In the genomic region with DNA sequence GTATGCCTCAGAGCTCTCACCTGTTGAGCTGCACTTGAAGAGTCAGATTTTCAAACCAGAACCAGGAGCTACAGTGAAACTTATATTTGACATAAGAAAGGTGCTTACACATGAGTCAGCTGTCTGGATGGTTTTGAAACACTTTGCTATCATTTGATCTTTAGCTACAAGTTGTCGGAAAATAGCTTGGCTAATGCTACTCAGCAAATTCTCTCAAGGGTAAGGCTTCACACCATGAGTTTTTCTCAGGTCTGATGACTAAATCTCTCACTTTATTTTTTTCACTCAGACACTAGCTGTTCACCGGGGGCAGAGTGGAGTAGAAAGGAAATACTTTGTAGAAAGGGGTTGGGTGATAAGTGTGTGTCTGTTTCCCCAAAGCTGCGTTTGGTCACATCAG, we compare ENCODE assay signal across 28 cellular contexts.
DNase-seq lines count a peak whose midpoint lies in the region; ATAC-seq and TF ChIP-seq lines count a peak whose summit lies in the region.
"Had no signal": no experiment of that assay in that cellular context is flagged by ENCODE, and none has a peak within 500 bp of the region (broad histone marks: within the 10 kb centered on the region; RNA-seq: fewer than 3 reads in every experiment).

No MANE protein-coding gene starts in this region.

- DNase-seq in GM23338 (ENCODE audit: low spot score) (no peak), SK-N-MC (ENCODE audit: low read depth, low spot score) (no peak), foreskin keratinocyte (peak; percentile 26 to 62), NCI-H146 treated with DMSO at 0.1 percent for 48 hours (lab: John Stamatoyannopoulos, UW; ENCODE audit: unreplicated experiment) (no peak), Calu3 (no peak), C1 segment of cervical spinal cord (lab: John Stamatoyannopoulos, UW) (no peak), suprapubic skin (ENCODE audit: low spot score in 2 of 2) (no peak)
- DNase-seq: activated CD4-positive, alpha-beta T cell treated with anti-CD3 and anti-CD28 coated beads for 48 hours; activated CD8-positive, alpha-beta memory T cell treated with anti-CD3 and anti-CD28 coated beads for 24 hours; activated T-cell treated with anti-CD3 and anti-CD28 coated beads for 4 hours; CD4-positive, alpha-beta T cell; colonic mucosa; effector CD4-positive, alpha-beta T cell; left ventricle myocardium inferior; midbrain; naive B cell; NCI-H1105 treated with DMSO at 0.1 percent for 48 hours; NCI-H1930; NCI-H524; NK-92 treated with Interleukin-12 subunit alpha and Interleukin-12 subunit beta, amount 100 ng/mL, for 24 hours; small intestine; stimulated activated naive CD4-positive, alpha-beta T cell; T-helper 9 cell; testis had no signal

- intact Hi-C loops in Calu3 (cut with micrococcal nuclease; ENCODE audit: unreplicated experiment) = no loop called here

- H3K4me3 Mint-ChIP-seq in GM23338 (no peak overlapping the region), nephron (no peak overlapping the region), Calu3 (ENCODE audit: low read depth, unreplicated experiment) (no peak overlapping the region)
- H3K4me3 Mint-ChIP-seq: CD4-positive, alpha-beta T cell; naive B cell had no signal

- H3F3A ChIP-seq in GM23338 (replicated peaks; ENCODE audit: low read depth) = no peaks in the 10 kb centered on the region

- H3K9ac ChIP-seq in SK-N-MC (ENCODE audit: insufficient read length) = no peak overlapping the region

- H3K36me3 Mint-ChIP-seq in GM23338 (ENCODE audit: low read depth) (no peaks in the 10 kb centered on the region), nephron (ENCODE audit: low read depth) (no peaks in the 10 kb centered on the region), Calu3 (ENCODE audit: insufficient read depth, unreplicated experiment) (no peaks in the 10 kb centered on the region)
- H3K36me3 Mint-ChIP-seq: activated naive CD4-positive, alpha-beta T cell treated with anti-CD3 and anti-CD28 coated beads, Interleukin-2, amount 50 U/mL, for 72 hours; naive B cell had no signal

- no peaks in the 10 kb centered on the region for H3K79me2 ChIP-seq in GM23338 (replicated peaks; ENCODE audit: insufficient read depth)

- ATAC-seq in GM23338 (no peak), foreskin keratinocyte (peak; percentile 55)
- ATAC-seq: activated naive CD4-positive, alpha-beta T cell treated with anti-CD3 and anti-CD28 coated beads, Interleukin-2, amount 50 U/mL, for 72 hours; Right ventricle myocardium inferior had no signal

- H3K27ac Mint-ChIP-seq in GM23338 (no peak overlapping the region), nephron (peak overlapping the region in 2 of 3 experiments; percentile 51 to 81), Calu3 (ENCODE audit: unreplicated experiment) (no peak overlapping the region)
- H3K27ac Mint-ChIP-seq: activated naive CD4-positive, alpha-beta T cell treated with anti-CD3 and anti-CD28 coated beads, Interleukin-2, amount 50 U/mL, for 72 hours; CD4-positive, alpha-beta T cell; naive B cell had no signal

- CTCF ChIA-PET in Calu3 (lab: Charles Lee) = no interaction called here

- TF ChIP-seq EP300 in suprapubic skin (IDR thresholded peaks at IDR 0.05) = no peak

- no peak for TF ChIP-seq CTCF in GM23338 (conservative IDR thresholded peaks at IDR 0.05; ENCODE audit: low read depth in 2 of 2)
- TF ChIP-seq CTCF in foreskin keratinocyte (conservative IDR thresholded peaks at IDR 0.05) = no peak
- TF ChIP-seq CTCF in nephron (IDR thresholded peaks at IDR 0.05; ENCODE audit: unreplicated experiment in 3 of 3) = no peak
- TF ChIP-seq CTCF in Calu3 (IDR thresholded peaks at IDR 0.05; ENCODE audit: unreplicated experiment) = no peak
- no peak for TF ChIP-seq CTCF in suprapubic skin (IDR thresholded peaks at IDR 0.05)

- H4K20me1 ChIP-seq in GM23338 (replicated peaks; ENCODE audit: insufficient read depth) = no peaks in the 10 kb centered on the region

- H3K4me1 ChIP-seq in GM23338 (ENCODE audit: insufficient read depth) (no peaks in the 10 kb centered on the region), foreskin keratinocyte (peaks cover 5% of the 10 kb centered on the region), suprapubic skin (no peaks in the 10 kb centered on the region)
- H3K4me1 ChIP-seq: colonic mucosa, left ventricle myocardium inferior, testis had no signal

- no TSS peak for BruUV-seq in Calu3 (replicated peaks; lab: Mats Ljungman, UMichigan)

- H3K27me3 Mint-ChIP-seq in GM23338 (ENCODE audit: insufficient read depth, low read depth, poor library complexity) (no peaks in the 10 kb centered on the region), nephron (ENCODE audit: low read depth) (no peaks in the 10 kb centered on the region), Calu3 (ENCODE audit: unreplicated experiment) (no peaks in the 10 kb centered on the region)
- H3K27me3 Mint-ChIP-seq: CD4-positive, alpha-beta T cell; naive B cell had no signal

- no peaks in the 10 kb centered on the region for H3K4me1 Mint-ChIP-seq in GM23338
- peaks cover 12% of the 10 kb centered on the region for H3K4me1 Mint-ChIP-seq in nephron
- no peaks in the 10 kb centered on the region for H3K4me1 Mint-ChIP-seq in Calu3 (ENCODE audit: low read depth, unreplicated experiment)
- H3K4me1 Mint-ChIP-seq: naive B cell had no signal

- H3K27me3 ChIP-seq in GM23338 (ENCODE audit: insufficient read depth) (no peaks in the 10 kb centered on the region), foreskin keratinocyte (no peaks in the 10 kb centered on the region), suprapubic skin (no peaks in the 10 kb centered on the region)
- H3K27me3 ChIP-seq: colonic mucosa, testis had no signal

- no peak overlapping the region for H3K4me2 ChIP-seq in GM23338

- no peaks in the 10 kb centered on the region; the same call in 2 of the 3 replicates for H3K9me3 Mint-ChIP-seq in GM23338
- peaks cover 3% of the 10 kb centered on the region for H3K9me3 Mint-ChIP-seq in nephron
- H3K9me3 Mint-ChIP-seq in Calu3 (ENCODE audit: low read depth, unreplicated experiment) = peaks cover 14% of the 10 kb centered on the region

- H2AFZ ChIP-seq in GM23338 = peak overlapping the region; percentile 33; the same call in 1 of the 2 replicates

- no peak overlapping the region for H3K27ac ChIP-seq in GM23338 (ENCODE audit: low read depth)
- 0 out of 2 replicates have a peak overlapping the region, but pooled peaks have one; percentile 10 for H3K27ac ChIP-seq in SK-N-MC
- no peak overlapping the region for H3K27ac ChIP-seq in foreskin keratinocyte
- H3K27ac ChIP-seq in suprapubic skin = no peak overlapping the region
- H3K27ac ChIP-seq: colonic mucosa, left ventricle myocardium inferior, testis, VCaP had no signal

- no peak for TF ChIP-seq POLR2A in suprapubic skin (IDR thresholded peaks at IDR 0.05)

- H3K9me3 ChIP-seq in SK-N-MC (ENCODE audit: low read depth, low read length) (peaks cover 3% of the 10 kb centered on the region; the same call in 1 of the 2 replicates), suprapubic skin (no peaks in the 10 kb centered on the region)
- H3K9me3 ChIP-seq: colonic mucosa, left ventricle myocardium inferior, testis had no signal

- no peaks in the 10 kb centered on the region for H3K9me2 ChIP-seq in GM23338 (ENCODE audit: insufficient read depth)

- WGBS in suprapubic skin = 61% methylated on average over 3 of the region's 3 CpGs

- no peak overlapping the region for H3K4me3 ChIP-seq in GM23338
- H3K4me3 ChIP-seq in SK-N-MC = no peak overlapping the region
- H3K4me3 ChIP-seq in suprapubic skin = no peak overlapping the region
- H3K4me3 ChIP-seq: colonic mucosa, left ventricle myocardium inferior, testis had no signal

- H3K36me3 ChIP-seq in GM23338 (ENCODE audit: insufficient read depth) = no peaks in the 10 kb centered on the region
- H3K36me3 ChIP-seq in SK-N-MC (ENCODE audit: insufficient read depth, low read length) = no peaks in the 10 kb centered on the region
- H3K36me3 ChIP-seq in suprapubic skin = no peaks in the 10 kb centered on the region
- H3K36me3 ChIP-seq: colonic mucosa, left ventricle myocardium inferior had no signal

TF ChIP-seq in GM23338, 12 proteins besides CTCF, POLR2A, EP300 and RAD21:
- no peak for TF ChIP-seq EZH2 (IDR thresholded peaks at IDR 0.05; ENCODE audit: low read depth, unreplicated experiment)
- no peak for TF ChIP-seq ZNF114 (CRISPR knock-in tag; IDR thresholded peaks at IDR 0.05)
- TF ChIP-seq JUNB (IDR thresholded peaks at IDR 0.05; ENCODE audit: unreplicated experiment) = no peak
- TF ChIP-seq CREB1 (CRISPR knock-in tag; IDR thresholded peaks at IDR 0.05; ENCODE audit: low read depth) = no peak
- no peak for TF ChIP-seq EZH2phosphoT487 (IDR thresholded peaks at IDR 0.05; ENCODE audit: unreplicated experiment)

Comparison
In these comparisons a context has a peak if more than half of its experiments do, and no peak if none do; other contexts are left out.
1. DNase-seq: peak in foreskin keratinocyte (2 of 2); none in GM23338 (single experiment), SK-N-MC (single experiment), NCI-H146 treated with DMSO at 0.1 percent for 48 hours (single experiment), Calu3 (single experiment), C1 segment of cervical spinal cord (0 of 14) and suprapubic skin (0 of 2).
2. H3K27ac Mint-ChIP-seq: peak in nephron (2 of 3); none in GM23338 (single experiment) and Calu3 (single experiment).